8 cellular contexts compared by ENCODE assay signal in the genomic region with DNA sequence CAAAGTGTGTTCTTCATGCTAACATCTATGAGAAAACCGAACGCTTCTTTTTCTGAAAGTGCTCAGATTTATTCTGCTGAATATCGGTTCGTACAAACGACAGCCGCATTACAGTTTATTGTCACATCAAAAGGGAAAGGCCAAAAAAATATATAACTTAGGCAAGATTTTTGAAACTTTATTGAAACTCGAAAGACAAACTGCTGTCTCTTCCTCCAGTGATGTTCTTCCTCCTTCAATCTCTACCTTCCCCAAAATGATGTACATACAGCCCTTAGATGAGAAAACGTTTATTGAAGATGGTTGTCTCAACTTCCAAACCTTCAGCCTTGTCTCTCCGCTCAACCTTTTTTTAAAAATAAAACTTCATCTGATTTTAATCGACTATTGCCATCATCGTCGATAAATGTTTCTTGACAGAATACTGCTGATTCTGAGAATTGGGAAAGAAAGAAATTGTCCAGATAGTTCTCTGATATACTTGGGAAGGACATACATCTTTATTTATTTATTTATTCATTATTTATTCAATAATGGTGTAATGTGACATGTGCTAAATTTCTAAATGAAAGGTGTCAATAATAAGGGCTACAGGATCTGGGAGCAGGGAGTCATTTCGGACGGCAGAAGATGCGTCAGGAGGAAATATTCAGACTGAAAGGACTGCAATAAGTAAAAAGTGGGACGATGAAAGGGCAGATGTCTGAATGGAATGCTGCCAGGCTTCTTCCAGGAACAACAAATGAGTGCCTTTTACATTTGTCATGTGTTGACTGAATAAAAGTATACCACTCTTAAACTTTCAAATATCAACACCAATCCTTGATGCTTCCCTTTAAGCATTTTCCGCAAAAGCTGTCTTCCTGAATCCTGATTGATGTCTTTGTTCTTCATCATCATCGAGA. TPM values are rescaled to one million over a fixed set of nuclear protein-coding genes. Genes with fewer than 3 reads are reported as not detected.
DNase-seq lines count a peak whose midpoint lies in the region; ATAC-seq and TF ChIP-seq lines count a peak whose summit lies in the region.

No MANE protein-coding gene starts in this region.

- no peaks in the 10 kb centered on the region for H3K27me3 Mint-ChIP-seq in naive thymus-derived CD8-positive, alpha-beta T cell

- peaks cover 0 to 14% (median 2%) of the 10 kb centered on the region in 3 donors for H3K36me3 Mint-ChIP-seq in naive thymus-derived CD8-positive, alpha-beta T cell

- H3K4me1 ChIP-seq in BE2C, result peaks cover 6% of the 10 kb centered on the region; the same call in 1 of the 2 replicates

- peak overlapping the region; percentile 75 to 94 (median 92) for H3K27ac Mint-ChIP-seq in naive thymus-derived CD8-positive, alpha-beta T cell

- DNase-seq in BE2C, result no peak
- no peak for DNase-seq in choroid plexus epithelial cell (ENCODE audit: low read depth)
- DNase-seq in naive thymus-derived CD8-positive, alpha-beta T cell, result no peak
- DNase-seq in germinal center (ENCODE audit: low spot score), result no peak
- DNase-seq in SKM-1 (lab: John Stamatoyannopoulos, UW; ENCODE audit: unreplicated experiment), result no peak
- no peak for DNase-seq in NCI-H774 (lab: John Stamatoyannopoulos, UW)

- H3K9me3 Mint-ChIP-seq in naive thymus-derived CD8-positive, alpha-beta T cell, result no peaks in the 10 kb centered on the region

- peaks cover 27 to 57% (median 50%) of the 10 kb centered on the region in 4 donors for H3K4me1 Mint-ChIP-seq in naive thymus-derived CD8-positive, alpha-beta T cell

- TF ChIP-seq CTCF in BE2C (IDR thresholded peaks at IDR 0.05; ENCODE audit: low read depth, low read length), result no peak
- TF ChIP-seq CTCF in choroid plexus epithelial cell (conservative IDR thresholded peaks at IDR 0.05; ENCODE audit: low read depth, low read length), result no peak

- H3K9me3 ChIP-seq in BE2C (no peaks in the 10 kb centered on the region), KOPT-K1 (ENCODE audit: insufficient read depth, low read length, poor library complexity, severe bottlenecking) (no peaks in the 10 kb centered on the region)

- H3K27ac ChIP-seq in KOPT-K1 (ENCODE audit: low read depth, low read length, poor library complexity, severe bottlenecking), result peak overlapping the region; percentile 68

- H3K36me3 ChIP-seq in BE2C (no peaks in the 10 kb centered on the region; the same call in 1 of the 2 replicates), KOPT-K1 (ENCODE audit: insufficient read depth, low read length) (peaks cover 16% of the 10 kb centered on the region)

- peak overlapping the region; percentile 84 for H3K4me3 ChIP-seq in BE2C (ENCODE audit: low read depth, low read length)
- peak overlapping the region; percentile 73 for H3K4me3 ChIP-seq in choroid plexus epithelial cell (ENCODE audit: low read depth, low read length)

- no peaks in the 10 kb centered on the region for H3K27me3 ChIP-seq in BE2C

- peak overlapping the region; percentile 84 to 93 (median 90) for H3K4me3 Mint-ChIP-seq in naive thymus-derived CD8-positive, alpha-beta T cell

- no peak for ATAC-seq in naive thymus-derived CD8-positive, alpha-beta T cell
- no peak for ATAC-seq in HG03571 (IDR thresholded peaks at IDR 0.05; ENCODE audit: unreplicated experiment)

- POLR2A ChIA-PET in naive thymus-derived CD8-positive, alpha-beta T cell (lab: Charles Lee), result interaction anchor here (1.0 to 1.8 kb wide), 5 partner anchors 116 to 475 kb away, joined by 3 to 5 read pairs (median 3); partner anchors contain the start of genes MDM2 and RAP1B

RNA-seq across cellular contexts. Expression of gene MDM1, which starts 0.8 kb away (rescaled TPM):
- polyA plus RNA-seq in BE2C (2012; ENCODE audit: insufficient read depth, insufficient read length, low read depth), result 2.5 TPM
- 10 to 100 TPM; 28.2 to 34.6 TPM for total RNA-seq in naive thymus-derived CD8-positive, alpha-beta T cell
- 10 to 100 TPM; 16.2 to 20.8 (median 17.8) TPM for polyA plus RNA-seq in naive thymus-derived CD8-positive, alpha-beta T cell
